In genomic region chr1:43970502-43970901, GRCh38 we compare ENCODE assay signal across 8 cellular contexts. TPM values are rescaled to one million over a fixed set of nuclear protein-coding genes. Genes with fewer than 3 reads are reported as not detected.
DNase-seq lines count a peak whose midpoint lies in the region; ATAC-seq and TF ChIP-seq lines count a peak whose summit lies in the region.

No MANE protein-coding gene starts in this region.

- DNase-seq in Peyer's patch, result no peak
- no peak for DNase-seq in esophagus squamous epithelium (lab: John Stamatoyannopoulos, UW)
- no peak for DNase-seq in prostate gland (ENCODE audit: low spot score)
- no peak for DNase-seq in inferior parietal cortex (ENCODE audit: extremely low spot score)
- no peak for DNase-seq in DMS79 treated with DMSO at 0.1 percent for 48 hours (lab: John Stamatoyannopoulos, UW)

- H3K27ac ChIP-seq in Peyer's patch (peak overlapping the region in 1 of 4 donors; percentile 58), esophagus squamous epithelium (peak overlapping the region; percentile 14 to 63 (median 45)), prostate gland (no peak overlapping the region)

- H3K36me3 ChIP-seq in Peyer's patch, result peaks cover 0 to 4% (median 0%) of the 10 kb centered on the region in 3 donors
- peaks cover 5 to 46% (median 8%) of the 10 kb centered on the region in 3 donors for H3K36me3 ChIP-seq in esophagus squamous epithelium
- H3K36me3 ChIP-seq in prostate gland, result no peaks in the 10 kb centered on the region

- ATAC-seq in HG03457 (IDR thresholded peaks at IDR 0.05; ENCODE audit: unreplicated experiment) (no peak), HG02970 (IDR thresholded peaks at IDR 0.05; ENCODE audit: low FRiP score, unreplicated experiment) (no peak)

- WGBS in esophagus squamous epithelium, 2 donors, result 35 to 70% methylated on average over 3 to 5 of the region's 5 CpGs
- WGBS in prostate gland, result 51% methylated on average over 5 of the region's 5 CpGs

- peaks cover 0 to 13% (median 6%) of the 10 kb centered on the region in 4 donors for H3K4me1 ChIP-seq in Peyer's patch
- peaks cover 17 to 39% (median 20%) of the 10 kb centered on the region in 3 donors for H3K4me1 ChIP-seq in esophagus squamous epithelium
- peaks cover 6% of the 10 kb centered on the region for H3K4me1 ChIP-seq in prostate gland (replicated peaks)

- no peaks in the 10 kb centered on the region for H3K9me3 ChIP-seq in Peyer's patch
- no peaks in the 10 kb centered on the region for H3K9me3 ChIP-seq in esophagus squamous epithelium
- no peaks in the 10 kb centered on the region for H3K9me3 ChIP-seq in prostate gland

- TF ChIP-seq CTCF in Peyer's patch (IDR thresholded peaks at IDR 0.05) (no peak), esophagus squamous epithelium (IDR thresholded peaks at IDR 0.05) (no peak), prostate gland (IDR thresholded peaks at IDR 0.05) (no peak)

- TF ChIP-seq POLR2A in Peyer's patch (IDR thresholded peaks at IDR 0.05), result no peak
- no peak for TF ChIP-seq POLR2A in esophagus squamous epithelium (IDR thresholded peaks at IDR 0.05)
- TF ChIP-seq POLR2A in prostate gland (IDR thresholded peaks at IDR 0.05), result no peak

- intact Hi-C loops in esophagus squamous epithelium (cut with DNase I), result no loop called here
- intact Hi-C loops in prostate gland (cut with DNase I), result no loop called here

- H3K27me3 ChIP-seq in Peyer's patch (no peaks in the 10 kb centered on the region), esophagus squamous epithelium (no peaks in the 10 kb centered on the region), prostate gland (replicated peaks; ENCODE audit: insufficient read depth) (no peaks in the 10 kb centered on the region)

- H3K4me3 ChIP-seq in GM08714 (ENCODE audit: low read length) (peak overlapping the region; percentile 71), Peyer's patch (peak overlapping the region; percentile 55 to 90 (median 70)), esophagus squamous epithelium (peak overlapping the region; percentile 66 to 84 (median 78)), prostate gland (peak overlapping the region; percentile 63 to 66)

RNA-seq across cellular contexts. Expression of gene DPH2, which starts 0.7 kb away (rescaled TPM):
- 100 to 1,000 TPM in 1 of 4 donors, 10 to 100 TPM in 3; 16.6 to 106 (median 38.6) TPM for total RNA-seq in Peyer's patch
- 10 to 100 TPM; 14.0 to 34.6 (median 27.7) TPM for total RNA-seq in esophagus squamous epithelium
- 10 to 100 TPM; 25.4 to 31.1 TPM for total RNA-seq in prostate gland

RNA-seq across cellular contexts. Expression of gene ATP6V0B, which starts 4.3 kb away (rescaled TPM):
- total RNA-seq in Peyer's patch (100 to 1,000 TPM in 2 of 4 donors, 10 to 100 TPM in 2; 87.5 to 218 (median 122) TPM), esophagus squamous epithelium (100 to 1,000 TPM in 3 of 4 donors, 10 to 100 TPM in 1; 70.1 to 169 (median 135) TPM), prostate gland (100 to 1,000 TPM; 180 to 245 TPM)

RNA-seq across cellular contexts. Expression of gene B4GALT2, which starts 8.5 kb away (rescaled TPM):
- total RNA-seq in Peyer's patch, result 10 to 100 TPM in 3 of 4 donors, 1 to 10 TPM in 1; 8.2 to 28.9 (median 22.2) TPM
- 10 to 100 TPM; 38.9 to 59.3 (median 48.3) TPM for total RNA-seq in esophagus squamous epithelium
- total RNA-seq in prostate gland, result 10 to 100 TPM; 34.8 to 63.9 TPM

RNA-seq across cellular contexts. Expression of gene CCDC24, which starts 20.9 kb away (rescaled TPM):
- total RNA-seq in Peyer's patch, result 10 to 100 TPM; 12.4 to 18.2 (median 15.7) TPM
- total RNA-seq in esophagus squamous epithelium, result 1 to 10 TPM; 3.0 to 7.3 (median 4.7) TPM
- total RNA-seq in prostate gland, result 10 to 100 TPM; 14.3 to 23.7 TPM

RNA-seq across cellular contexts. Expression of gene IPO13, which starts 23.8 kb away (rescaled TPM):
- total RNA-seq in Peyer's patch (10 to 100 TPM in 3 of 4 donors, 1 to 10 TPM in 1; 9.1 to 36.5 (median 32.0) TPM), esophagus squamous epithelium (10 to 100 TPM; 19.3 to 32.4 (median 20.5) TPM), prostate gland (10 to 100 TPM; 27.7 to 55.7 TPM)

Comparison
In these comparisons a context has a peak if more than half of its experiments do, and no peak if none do; other contexts are left out.
1. H3K27ac ChIP-seq: peak in esophagus squamous epithelium (4 of 4); none in prostate gland (0 of 2).
2. Peak in every context shown above with its lines, with median percentiles within 50 percentile points of each other: H3K4me3 ChIP-seq.